In genomic region chr10:69629519-69629896, GRCh38 we compare ENCODE assay signal across 9 cellular contexts. TPM values are rescaled to one million over a fixed set of nuclear protein-coding genes. Genes with fewer than 3 reads are reported as not detected.
DNase-seq lines count a peak whose midpoint lies in the region; ATAC-seq, FAIRE-seq and TF ChIP-seq lines count a peak whose summit lies in the region.
"Had no signal": no experiment of that assay in that cellular context is flagged by ENCODE, and none has a peak within 500 bp of the region (broad histone marks: within the 10 kb centered on the region; RNA-seq: fewer than 3 reads in every experiment).

No MANE protein-coding gene starts in this region.

- H3K4me1 ChIP-seq in PC-3 (ENCODE audit: insufficient read depth, low read length) (peaks cover 16% of the 10 kb centered on the region), H1 (replicated peaks in 1 of 4; ENCODE audit: control insufficient read depth in 3 of 4, insufficient read depth in 4 of 4, low read length in 3 of 4) (peaks cover 0 to 7% (median 5%) of the 10 kb centered on the region in 4 experiments; a peak in 5 of 7 replicates), mucosa of descending colon (ENCODE audit: low read depth) (peaks cover 13% of the 10 kb centered on the region)

- DNase-seq in CD14-positive monocyte (ENCODE audit: low spot score) = no peak
- DNase-seq in PC-3 = peak; percentile 13
- DNase-seq in H1 (ENCODE audit: low read depth in 1 of 2, low spot score in 2 of 2) = no peak
- DNase-seq in neural crest cell (ENCODE audit: low read depth, low spot score) = no peak
- no peak for DNase-seq in mucosa of descending colon
- DNase-seq in SHP77 (lab: John Stamatoyannopoulos, UW) = no peak
- DNase-seq in amygdala (lab: John Stamatoyannopoulos, UW) = no peak
- DNase-seq in H4 (ENCODE audit: low spot score) = no peak

- H3K27me3 ChIP-seq in PC-3 (ENCODE audit: low read length) = peaks cover 5% of the 10 kb centered on the region; the same call in 1 of the 2 replicates
- H3K27me3 ChIP-seq in H1 (replicated peaks in 1 of 4; ENCODE audit: control insufficient read depth in 3 of 4, extremely low read depth in 1 of 4, insufficient read depth in 3 of 4, low read length in 3 of 4) = peaks cover 0 to 9% (median 4%) of the 10 kb centered on the region in 4 experiments; a peak in 4 of 7 replicates

- H3K4me2 ChIP-seq in PC-3 (ENCODE audit: low read length) (peak overlapping the region; percentile 100), H1 (ENCODE audit: insufficient read depth in 1 of 2, low read depth in 2 of 2, low read length in 2 of 2) (peak overlapping the region; percentile 72 to 74)

- H3K4me3 ChIP-seq in PC-3 (ENCODE audit: low read length) = peak overlapping the region; percentile 96
- H3K4me3 ChIP-seq in H1 (ENCODE audit: extremely low read depth in 1 of 4, insufficient read depth in 2 of 4, low read depth in 3 of 4, low read length in 4 of 4) = peak overlapping the region; percentile 32 to 79 (median 49); a peak in 7 of 8 replicates
- H3K4me3 ChIP-seq in mucosa of descending colon = no peak overlapping the region

- H2BK12ac ChIP-seq in H1 (ENCODE audit: low read depth, low read length) = peak overlapping the region; percentile 50; the same call in 1 of the 2 replicates

- BruUV-seq in PC-3 (replicated peaks; lab: Mats Ljungman, UMichigan) = no TSS peak

- H3K27me3 Mint-ChIP-seq in CD14-positive monocyte (ENCODE audit: low read depth in 3 of 3) (peaks cover 24 to 35% (median 34%) of the 10 kb centered on the region in 3 donors), neural crest cell (ENCODE audit: low read depth) (peaks cover 46% of the 10 kb centered on the region)

- H2AFZ ChIP-seq in PC-3 (ENCODE audit: low read length) (peak overlapping the region; percentile 94), H1 (ENCODE audit: low read length) (peak overlapping the region; percentile 100)

- no peak for TF ChIP-seq POLR2A in H1 (IDR thresholded peaks at IDR 0.05; ENCODE audit: control extremely low read depth in 1 of 2, low read depth in 2 of 2, low read length in 2 of 2)

- ATAC-seq in PC-3 = no peak; the same call in 1 of the 2 replicates
- no peak for ATAC-seq in mucosa of descending colon

- no peak overlapping the region for H3K23ac ChIP-seq in H1 (ENCODE audit: insufficient read length)

- TF ChIP-seq CTCF in CD14-positive monocyte (IDR thresholded peaks at IDR 0.05) (no peak), PC-3 (conservative IDR thresholded peaks at IDR 0.05; ENCODE audit: low read depth, low read length) (no peak), H1 (IDR thresholded peaks at IDR 0.05; ENCODE audit: control extremely low read depth in 1 of 3, insufficient read depth in 1 of 3, low read depth in 1 of 3, low read length in 3 of 3) (no peak), neural crest cell (conservative IDR thresholded peaks at IDR 0.05) (no peak), mucosa of descending colon (IDR thresholded peaks at IDR 0.05) (no peak)

- peak overlapping the region; percentile 77 for H3K9ac ChIP-seq in PC-3 (ENCODE audit: low read length)
- peak overlapping the region in 1 of 4 experiments; percentile 4; a peak in 1 of 7 replicates for H3K9ac ChIP-seq in H1 (replicated peaks in 1 of 4; ENCODE audit: extremely low read depth in 1 of 4, low read depth in 3 of 4, low read length in 3 of 4)

- H3K4me1 Mint-ChIP-seq in CD14-positive monocyte (peaks cover 3% of the 10 kb centered on the region), neural crest cell (peaks cover 6% of the 10 kb centered on the region)

- no peaks in the 10 kb centered on the region for H3K79me1 ChIP-seq in H1 (ENCODE audit: low read depth, low read length)

- H4K8ac ChIP-seq in H1 (ENCODE audit: extremely low read depth, insufficient read depth, low read length) = no peak overlapping the region; the same call in 1 of the 2 replicates

- peaks cover 8% of the 10 kb centered on the region for H3K23me2 ChIP-seq in H1 (ENCODE audit: low read depth, low read length)

- H2BK120ac ChIP-seq in H1 (replicated peaks; ENCODE audit: low read depth, low read length) = no peak overlapping the region

- H4K5ac ChIP-seq in H1 (ENCODE audit: insufficient read length, low read depth, low read length) = peak overlapping the region; percentile 20

- no peaks in the 10 kb centered on the region for H3K9me2 ChIP-seq in PC-3 (replicated peaks; ENCODE audit: low read length)

- H4K20me1 ChIP-seq in PC-3 (ENCODE audit: low read length) (no peaks in the 10 kb centered on the region), H1 (replicated peaks in 1 of 2; ENCODE audit: control insufficient read depth in 1 of 2, insufficient read depth in 2 of 2, low read length in 2 of 2) (peaks cover 0 to 2% of the 10 kb centered on the region in 2 experiments)

- H3K18ac ChIP-seq in H1 (ENCODE audit: extremely low read depth, low read length) = peak overlapping the region; percentile 17; the same call in 1 of the 2 replicates

- peak overlapping the region; percentile 28 for H3K4ac ChIP-seq in H1 (replicated peaks; ENCODE audit: insufficient read length, low read depth, low read length)

- H3K36me3 ChIP-seq in PC-3 (ENCODE audit: low read depth, low read length) (peaks cover 9% of the 10 kb centered on the region; the same call in 1 of the 2 replicates), H1 (ENCODE audit: control insufficient read depth in 2 of 4, insufficient read depth in 4 of 4, low read length in 3 of 4) (peaks cover 2 to 7% (median 3%) of the 10 kb centered on the region in 4 experiments; a peak in 2 of 8 replicates), mucosa of descending colon (ENCODE audit: low read depth) (no peaks in the 10 kb centered on the region)

- no peak overlapping the region for H2BK15ac ChIP-seq in H1 (ENCODE audit: low read length)

- H3K9me3 Mint-ChIP-seq in CD14-positive monocyte (peaks cover 0 to 6% (median under 1%) of the 10 kb centered on the region in 7 donors), neural crest cell (peaks cover 4% of the 10 kb centered on the region)

- WGBS in H1 (ENCODE audit: extremely low coverage in 1 of 2, insufficient coverage in 1 of 2, insufficient read length in 1 of 2, insufficient replicate concordance in 2 of 2, low coverage in 1 of 2, low lambda C conversion rate in 2 of 2, missing lambda C conversion rate in 1 of 2), 2 experiments = 63% methylated on average over 2 of the region's 2 CpGs; no CpG with 5 or more reads in 1 of the 2 experiments

- no peak overlapping the region for H2BK5ac ChIP-seq in H1 (ENCODE audit: low read depth, low read length)

- H3K79me2 ChIP-seq in PC-3 (ENCODE audit: low read length) (peaks cover 17% of the 10 kb centered on the region), H1 (ENCODE audit: control insufficient read depth in 1 of 2, insufficient read depth in 2 of 2, low read length in 2 of 2) (no peaks in the 10 kb centered on the region)

- no peak overlapping the region for H3K14ac ChIP-seq in H1 (ENCODE audit: insufficient read length)

- POLR2A ChIA-PET in PC-3 (lab: Charles Lee; ENCODE audit: unreplicated experiment) (interaction anchor here (0.6 kb wide), 1 partner anchor 8 kb away, joined by 4 read pairs; no protein-coding TSS in a partner anchor), H1 (lab: Charles Lee; ENCODE audit: partially characterized antibody) (interaction anchor here (0.8 to 1.8 kb wide), 4 partner anchors 9 to 55 kb away, joined by 3 to 4 read pairs (median 4); no protein-coding TSS in a partner anchor)

- H3F3A ChIP-seq in PC-3 (ENCODE audit: low read length, unreplicated experiment) = no peaks in the 10 kb centered on the region

- CTCF ChIA-PET in PC-3 (lab: Charles Lee) = interaction anchor here (0.7 to 0.9 kb wide), 4 partner anchors 8 to 182 kb away, joined by 3 to 5 read pairs (median 4); no protein-coding TSS in a partner anchor
- CTCF ChIA-PET in H1 (lab: Charles Lee; ENCODE audit: partially characterized antibody) = interaction anchor here (0.6 to 4.8 kb wide), 33 partner anchors 9 to 285 kb away, joined by 3 to 49 read pairs (median 5); no protein-coding TSS in a partner anchor

- no peak for FAIRE-seq in H1 (lab: Jason Lieb, UNC)
- FAIRE-seq: RCC 7860 had no signal

- H2BK20ac ChIP-seq in H1 (ENCODE audit: low read length) = peak overlapping the region; percentile 6; the same call in 1 of the 2 replicates

- H3K4me3 Mint-ChIP-seq in CD14-positive monocyte (peak overlapping the region; percentile 7 to 71), neural crest cell (peak overlapping the region; percentile 70)

- H3K27ac Mint-ChIP-seq in CD14-positive monocyte (no peak overlapping the region), neural crest cell (ENCODE audit: unreplicated experiment) (no peak overlapping the region)

- H3K27ac ChIP-seq in PC-3 (ENCODE audit: low read length) (no peak overlapping the region), H1 (ENCODE audit: low read depth, low read length) (no peak overlapping the region)

- no peak overlapping the region for H4K91ac ChIP-seq in H1 (replicated peaks; ENCODE audit: insufficient read length, low read length)

- H3K36me3 Mint-ChIP-seq in CD14-positive monocyte = no peaks in the 10 kb centered on the region
- H3K36me3 Mint-ChIP-seq in neural crest cell (ENCODE audit: low read depth) = peaks cover 6% of the 10 kb centered on the region

- H3K9me3 ChIP-seq in PC-3 (ENCODE audit: low read length) (0 out of 2 replicates have a peak, but pooled peaks cover 4% of the 10 kb centered on the region), H1 (ENCODE audit: insufficient read depth in 2 of 2, low read depth in 1 of 2, low read length in 1 of 2) (no peaks in the 10 kb centered on the region), mucosa of descending colon (no peaks in the 10 kb centered on the region)

- no peak overlapping the region for H3K56ac ChIP-seq in H1 (replicated peaks; ENCODE audit: insufficient read length, low read depth, low read length)

- TF ChIP-seq EP300 in H1 (IDR thresholded peaks at IDR 0.05; ENCODE audit: borderline replicate concordance in 1 of 2, low read depth in 2 of 2, low read length in 2 of 2) = no peak

- H2AK5ac ChIP-seq in H1 (ENCODE audit: low read depth, low read length) = no peak overlapping the region

- TF ChIP-seq RAD21 in H1 (IDR thresholded peaks at IDR 0.05 in 1 of 2, conservative IDR thresholded peaks at IDR 0.05 in 1 of 2; ENCODE audit: low read depth in 2 of 2, low read length in 2 of 2) = no peak

- intact Hi-C loops in CD14-positive monocyte (cut with micrococcal nuclease) = no loop called here
- intact Hi-C loops in PC-3 (cut with micrococcal nuclease) = no loop called here
- intact Hi-C loops in mucosa of descending colon (cut with DNase I, micrococcal nuclease) = no loop called here

RNA-seq across cellular contexts. Expression of gene FAM241B, which starts 0.5 kb away (rescaled TPM):
- polyA plus RNA-seq in CD14-positive monocyte (not detected), H1 (2011; rRNA removed) (29.2 and 30.1 TPM in 2 replicates)
- total RNA-seq in PC-3 (2014; rRNA removed) (37.5 and 45.4 TPM in 2 replicates), neural crest cell (11.6 and 12.5 TPM in 2 replicates), mucosa of descending colon (1 to 10 TPM; 2.2 to 3.7 (median 3.5) TPM)
- 18.6 and 19.3 TPM in 2 replicates for total RNA-seq in H1 (2021; fragmentation: NEBNext Ultra II Directional; extraction: Animal tissue kit (Norgen Biotek cat#: 25700))
- 33.7 TPM for polyA plus RNA-seq in H1 (2011; cell fraction: cytosol; rRNA removed)
- 23.0 TPM for polyA plus RNA-seq in H1 (2011; cell fraction: nucleus; rRNA removed)
- 24.7 to 33.7 TPM (median 28.7 TPM) in 4 replicates for polyA plus RNA-seq in H1 (2012, experiment 1 of 2)
- polyA plus RNA-seq in H1 (2012, experiment 2 of 2) = 21.4 TPM
- 18.9 TPM for polyA plus RNA-seq in H1 (2013, experiment 1 of 2)
- 20.3 TPM for polyA plus RNA-seq in H1 (2013, experiment 2 of 2)
- 9.3 and 11.0 TPM in 2 replicates for polyA minus RNA-seq in H1 (2011; rRNA and poly(A)+ RNA removed)
- polyA minus RNA-seq in H1 (2011; cell fraction: cytosol; rRNA and poly(A)+ RNA removed) = 8.7 TPM
- polyA minus RNA-seq in H1 (2011; cell fraction: nucleus; rRNA and poly(A)+ RNA removed) = 14.9 TPM
- 1.7 and 3.3 TPM in 2 replicates for total RNA-seq in H4 (2014; rRNA removed; shearing (Covaris generic))

RNA-seq across cellular contexts. Expression of gene NEUROG3, which starts 56.3 kb away (rescaled TPM):
- polyA plus RNA-seq in CD14-positive monocyte (not detected), H1 (2011; rRNA removed) (0.45 and 0.55 TPM in 2 replicates)
- total RNA-seq in PC-3 (2014; rRNA removed) (not detected in 2 replicates), neural crest cell (0.43 and 0.91 TPM in 2 replicates), mucosa of descending colon (1 to 10 TPM in 1 of 3 donors, under 1 TPM in 2; 0.35 to 6.7 (median 0.78) TPM)
- 0.31 TPM in 1 of 2 replicates, not detected in the other for total RNA-seq in H1 (2021; fragmentation: NEBNext Ultra II Directional; extraction: Animal tissue kit (Norgen Biotek cat#: 25700))
- 0.19 TPM for polyA plus RNA-seq in H1 (2011; cell fraction: cytosol; rRNA removed)
- polyA plus RNA-seq in H1 (2011; cell fraction: nucleus; rRNA removed) = 0.26 TPM
- 0.21 to 0.25 TPM in 2 of 4 replicates, not detected in the others for polyA plus RNA-seq in H1 (2012, experiment 1 of 2)
- 0.38 TPM for polyA plus RNA-seq in H1 (2012, experiment 2 of 2)
- 0.10 TPM for polyA plus RNA-seq in H1 (2013, experiment 1 of 2)
- 0.26 TPM for polyA plus RNA-seq in H1 (2013, experiment 2 of 2)
- 0.24 TPM in 1 of 2 replicates, not detected in the other for polyA minus RNA-seq in H1 (2011; rRNA and poly(A)+ RNA removed)
- not detected for polyA minus RNA-seq in H1 (2011; cell fraction: cytosol; rRNA and poly(A)+ RNA removed)
- not detected for polyA minus RNA-seq in H1 (2011; cell fraction: nucleus; rRNA and poly(A)+ RNA removed)
- 0.14 TPM in 1 of 2 replicates, not detected in the other for total RNA-seq in H4 (2014; rRNA removed; shearing (Covaris generic))
